13 cellular contexts compared by ENCODE assay signal in the genomic region with DNA sequence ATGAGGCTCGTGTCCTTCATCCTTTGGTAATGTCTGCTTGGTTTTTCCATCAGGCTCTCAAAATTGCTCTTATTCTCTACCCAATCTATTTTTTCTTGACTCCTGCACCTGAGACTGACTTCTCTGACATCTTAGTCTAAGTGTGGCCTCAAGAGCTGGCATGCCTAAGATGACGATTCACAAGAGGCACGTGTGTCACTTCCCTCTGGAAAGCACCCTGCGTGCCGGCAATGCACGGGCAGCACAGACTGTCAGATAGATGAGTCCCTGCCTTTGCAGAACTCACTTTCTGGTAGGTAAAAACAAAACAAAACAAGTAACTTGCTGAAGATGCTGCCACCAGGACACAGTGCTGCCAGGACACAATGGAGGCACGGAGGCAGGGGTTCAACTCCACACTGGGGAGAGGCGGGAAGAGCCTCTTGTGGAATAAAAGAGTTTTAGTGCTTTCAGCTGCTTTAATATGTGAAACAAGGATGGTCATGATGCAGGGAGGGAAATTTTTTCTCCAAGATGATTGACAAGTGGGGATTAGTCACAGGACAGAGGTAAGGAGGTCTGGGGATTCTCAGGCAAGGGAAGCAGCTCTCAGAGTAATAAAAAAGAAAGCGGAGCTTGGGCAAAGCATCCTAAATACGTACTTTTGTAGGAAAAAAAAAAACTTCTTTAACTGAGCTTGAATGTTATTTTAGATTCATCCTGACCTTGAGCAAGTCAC. TPM values are rescaled to one million over a fixed set of nuclear protein-coding genes. Genes with fewer than 3 reads are reported as not detected.
A peak's percentile ranks its signal among the peaks of the same experiment; 100 is the strongest.
DNase-seq lines count a peak whose midpoint lies in the region; ATAC-seq, FAIRE-seq and TF ChIP-seq lines count a peak whose summit lies in the region.
"Had no signal": no experiment of that assay in that cellular context is flagged by ENCODE, and none has a peak within 500 bp of the region (broad histone marks: within the 10 kb centered on the region; RNA-seq: fewer than 3 reads in every experiment).

No MANE protein-coding gene starts in this region.

- intact Hi-C loops in K562 (cut with micrococcal nuclease) (no loop called here), sigmoid colon (cut with DNase I) (no loop called here)

- TF ChIP-seq EP300 in K562 (IDR thresholded peaks at IDR 0.05; ENCODE audit: low read length) (no peak), sigmoid colon (IDR thresholded peaks at IDR 0.05) (no peak)

- CTCF ChIA-PET in K562 (lab: Yijun Ruan, JAX; ENCODE audit: low intra/inter-chr PET ratio) = no interaction called here

- peak; percentile 99 for ATAC-seq in GM18508 (IDR thresholded peaks at IDR 0.05; ENCODE audit: insufficient read depth, unreplicated experiment)
- peak; percentile 99 for ATAC-seq in GM19452 (IDR thresholded peaks at IDR 0.05; ENCODE audit: unreplicated experiment)
- ATAC-seq in HG03039 (IDR thresholded peaks at IDR 0.05; ENCODE audit: unreplicated experiment) = peak; percentile 99
- no peak for ATAC-seq in K562
- ATAC-seq: SK-N-SH treated with all-trans-retinoic acid at 6 μM for 48 hours had no signal

- TF ChIP-seq RAD21 in K562 (CRISPR knock-in tag; conservative IDR thresholded peaks at IDR 0.05 in 1 of 2, IDR thresholded peaks at IDR 0.05 in 1 of 2) = no peak

- H3K9me3 ChIP-seq in K562 (replicated peaks; ENCODE audit: control insufficient read depth, insufficient read depth, low read depth, low read length) (no peaks in the 10 kb centered on the region), right atrium auricular region (no peaks in the 10 kb centered on the region), sigmoid colon (no peaks in the 10 kb centered on the region)

- no peak overlapping the region for H3K27ac ChIP-seq in K562 (ENCODE audit: extremely low read depth, low read depth, low read length)
- no peak overlapping the region for H3K27ac ChIP-seq in right atrium auricular region
- H3K27ac ChIP-seq in sigmoid colon = no peak overlapping the region
- H3K27ac ChIP-seq: dorsolateral prefrontal cortex had no signal

- no peaks in the 10 kb centered on the region for H4K20me1 ChIP-seq in K562 (replicated peaks; ENCODE audit: control insufficient read depth, insufficient read depth, low read length)

- no peak overlapping the region for H3K9ac ChIP-seq in K562 (ENCODE audit: insufficient read depth in 1 of 2, low read depth in 2 of 2, low read length in 2 of 2)

- no peak for FAIRE-seq in K562 (lab: Jason Lieb, UNC)

- 51% methylated on average over 10 of the region's 10 CpGs for WGBS in K562 (ENCODE audit: insufficient coverage, low coverage, missing lambda C conversion rate)
- WGBS in sigmoid colon, 2 donors = 68 to 73% methylated on average over 10 of the region's 10 CpGs

- H3K4me1 ChIP-seq in K562 (replicated peaks in 1 of 2; ENCODE audit: control insufficient read depth in 2 of 2, insufficient read depth in 2 of 2, low read length in 2 of 2) = peaks cover 0 to 31% of the 10 kb centered on the region in 2 experiments; a peak in 4 of 5 replicates
- H3K4me1 ChIP-seq in right atrium auricular region = peaks cover 0 to 15% of the 10 kb centered on the region in 2 donors
- H3K4me1 ChIP-seq in sigmoid colon = peaks cover 0 to 35% (median 18%) of the 10 kb centered on the region in 4 donors

- no peak overlapping the region for H3K4me2 ChIP-seq in K562 (ENCODE audit: insufficient read depth, low read length)

- no peaks in the 10 kb centered on the region for H3K9me1 ChIP-seq in K562 (ENCODE audit: control insufficient read depth, insufficient read depth, low read length)

- TF ChIP-seq POLR2A in K562 (conservative IDR thresholded peaks at IDR 0.05) = no peak
- TF ChIP-seq POLR2A in sigmoid colon (IDR thresholded peaks at IDR 0.05) = no peak

- H3K27me3 ChIP-seq in K562 (ENCODE audit: control insufficient read depth in 2 of 2, insufficient read depth in 2 of 2, low read length in 2 of 2) (no peaks in the 10 kb centered on the region), right atrium auricular region (no peaks in the 10 kb centered on the region), sigmoid colon (no peaks in the 10 kb centered on the region)
- H3K27me3 ChIP-seq: dorsolateral prefrontal cortex had no signal

- DNase-seq in K562 (ENCODE audit: extremely low read depth in 1 of 4, low spot score in 3 of 4) (no peak), right atrium auricular region (ENCODE audit: low spot score) (no peak), sigmoid colon (no peak), KBM-7 (no peak)
- DNase-seq in activated naive CD4-positive, alpha-beta T cell treated with anti-CD3 and anti-CD28 coated beads, Interleukin-2, amount 50 U/mL, for 16 hours = no peak
- DNase-seq: DND-41, dorsolateral prefrontal cortex, NCI-H187 had no signal

- H3K36me3 ChIP-seq in K562 (ENCODE audit: control insufficient read depth, insufficient read depth, low read length) (no peaks in the 10 kb centered on the region), right atrium auricular region (peaks cover 13% of the 10 kb centered on the region), sigmoid colon (peaks cover 3 to 32% (median 4%) of the 10 kb centered on the region in 4 donors)

- H3K79me2 ChIP-seq in K562 (ENCODE audit: control insufficient read depth, insufficient read depth, low read length) = no peaks in the 10 kb centered on the region

- no peak overlapping the region for H3K4me3 ChIP-seq in K562
- no peak overlapping the region for H3K4me3 ChIP-seq in right atrium auricular region
- no peak overlapping the region for H3K4me3 ChIP-seq in sigmoid colon
- H3K4me3 ChIP-seq: dorsolateral prefrontal cortex had no signal

- H2AFZ ChIP-seq in K562 (ENCODE audit: low read depth, low read length) = no peak overlapping the region

- POLR2A ChIA-PET in K562 (lab: Yijun Ruan, JAX) = interaction anchor here (0.6 to 0.7 kb wide), 2 partner anchors 57 to 1006 kb away, joined by 3 to 4 read pairs; no protein-coding TSS in a partner anchor

- in situ Hi-C loops in K562 (cut with MboI) (no loop called here), KBM-7 (cut with MboI; ENCODE audit: low pct_unique_long_range_greater_than_20kb, low sequenced_read_pairs) (no loop called here)

- TF ChIP-seq CTCF in K562 (IDR thresholded peaks at IDR 0.05 in 2 of 3, conservative IDR thresholded peaks at IDR 0.05 in 1 of 3; ENCODE audit: insufficient read depth in 2 of 3, low read depth in 1 of 3, low read length in 3 of 3) (no peak), right atrium auricular region (IDR thresholded peaks at IDR 0.05) (no peak), sigmoid colon (IDR thresholded peaks at IDR 0.05) (no peak)

- BruUV-seq in K562 (replicated peaks; lab: Mats Ljungman, UMichigan) = no TSS peak

TF ChIP-seq in K562, 482 proteins besides CTCF, POLR2A, EP300 and RAD21 (continues in another document):
- no peak for TF ChIP-seq KAT2B (IDR thresholded peaks at IDR 0.05; ENCODE audit: low read depth, low read length)
- TF ChIP-seq, protein P1, sequence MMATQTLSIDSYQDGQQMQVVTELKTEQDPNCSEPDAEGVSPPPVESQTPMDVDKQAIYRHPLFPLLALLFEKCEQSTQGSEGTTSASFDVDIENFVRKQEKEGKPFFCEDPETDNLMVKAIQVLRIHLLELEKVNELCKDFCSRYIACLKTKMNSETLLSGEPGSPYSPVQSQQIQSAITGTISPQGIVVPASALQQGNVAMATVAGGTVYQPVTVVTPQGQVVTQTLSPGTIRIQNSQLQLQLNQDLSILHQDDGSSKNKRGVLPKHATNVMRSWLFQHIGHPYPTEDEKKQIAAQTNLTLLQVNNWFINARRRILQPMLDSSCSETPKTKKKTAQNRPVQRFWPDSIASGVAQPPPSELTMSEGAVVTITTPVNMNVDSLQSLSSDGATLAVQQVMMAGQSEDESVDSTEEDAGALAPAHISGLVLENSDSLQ (IDR thresholded peaks at IDR 0.05) = peak; percentile 25; the same call in 1 of the 2 replicates

RNA-seq across cellular contexts. Expression of a gene that starts 27.3 kb away (rescaled TPM):
- 4.1 and 4.8 TPM in 2 replicates for total RNA-seq in K562 (2011; cell fraction: chromatin; rRNA removed; ENCODE audit: low replicate concordance)
- 2.8 and 3.6 TPM in 2 replicates for total RNA-seq in K562 (2011; cell fraction: nucleolus; rRNA removed)
- 7.7 and 8.2 TPM in 2 replicates for total RNA-seq in K562 (2011; cell fraction: nucleoplasm; rRNA removed)
- 14.0 and 14.5 TPM in 2 replicates for total RNA-seq in K562 (2014; rRNA removed)
- 14.0 and 15.0 TPM in 2 replicates for total RNA-seq in K562 (2014; rRNA removed; fragmentation: Illumina TruSeq; extraction: Trizol)
- 15.8 and 16.3 TPM in 2 replicates for total RNA-seq in K562 (2015; rRNA removed; fragmentation: Illumina TruSeq; extraction: Trizol)
- total RNA-seq in K562 (2021) = 13.8 and 14.1 TPM in 2 replicates
- polyA plus RNA-seq in K562 (2011; rRNA removed) = 11.9 and 42.6 TPM in 2 replicates
- 11.2 and 59.9 TPM in 2 replicates for polyA plus RNA-seq in K562 (2011; cell fraction: cytosol; rRNA removed)
- 4.7 and 17.6 TPM in 2 replicates for polyA plus RNA-seq in K562 (2011; cell fraction: nucleus; rRNA removed)
- polyA plus RNA-seq in K562 (2012) = 19.8 and 33.0 TPM in 2 replicates
- polyA plus RNA-seq in K562 (2014; fragmentation: Illumina TruSeq; extraction: Trizol) = 17.6 and 19.2 TPM in 2 replicates
- polyA plus RNA-seq in K562 (2014; fragmentation: Nextera tagmentation; extraction: Ambion mirVana) = 10 to 100 TPM; 12.5 to 22.6 TPM
- 15.6 and 19.6 TPM in 2 replicates for polyA plus RNA-seq in K562 (2014; rRNA removed)
- polyA minus RNA-seq in K562 (2011; rRNA and poly(A)+ RNA removed) = 4.8 and 14.9 TPM in 2 replicates
- 3.6 and 13.6 TPM in 2 replicates for polyA minus RNA-seq in K562 (2011; cell fraction: cytosol; rRNA and poly(A)+ RNA removed)
- 2.0 and 10.0 TPM in 2 replicates for polyA minus RNA-seq in K562 (2011; cell fraction: nucleus; rRNA and poly(A)+ RNA removed)
- 10 to 100 TPM; 71.3 to 73.5 TPM for total RNA-seq in right atrium auricular region
- total RNA-seq in sigmoid colon = 100 to 1,000 TPM; 137 to 533 (median 241) TPM
- 100 to 1,000 TPM; 141 to 213 (median 163) TPM for polyA plus RNA-seq in sigmoid colon

RNA-seq across cellular contexts. Expression of a gene that starts 51.2 kb away (rescaled TPM):
- total RNA-seq in K562 (2011; cell fraction: chromatin; rRNA removed; ENCODE audit: low replicate concordance) = not detected in 2 replicates
- total RNA-seq in K562 (2011; cell fraction: nucleolus; rRNA removed) = not detected in 2 replicates
- total RNA-seq in K562 (2011; cell fraction: nucleoplasm; rRNA removed) = not detected in 2 replicates
- not detected in 2 replicates for total RNA-seq in K562 (2014; rRNA removed)
- total RNA-seq in K562 (2014; rRNA removed; fragmentation: Illumina TruSeq; extraction: Trizol) = not detected in 2 replicates
- total RNA-seq in K562 (2015; rRNA removed; fragmentation: Illumina TruSeq; extraction: Trizol) = not detected in 2 replicates
- not detected in 2 replicates for total RNA-seq in K562 (2021)
- not detected in 2 replicates for polyA plus RNA-seq in K562 (2011; rRNA removed)
- not detected in 2 replicates for polyA plus RNA-seq in K562 (2011; cell fraction: cytosol; rRNA removed)
- polyA plus RNA-seq in K562 (2011; cell fraction: nucleus; rRNA removed) = not detected in 2 replicates
- polyA plus RNA-seq in K562 (2012) = not detected in 2 replicates
- not detected in 2 replicates for polyA plus RNA-seq in K562 (2014; fragmentation: Illumina TruSeq; extraction: Trizol)
- polyA plus RNA-seq in K562 (2014; fragmentation: Nextera tagmentation; extraction: Ambion mirVana) = not detected
- not detected in 2 replicates for polyA plus RNA-seq in K562 (2014; rRNA removed)
- not detected in 2 replicates for polyA minus RNA-seq in K562 (2011; rRNA and poly(A)+ RNA removed)
- not detected in 2 replicates for polyA minus RNA-seq in K562 (2011; cell fraction: cytosol; rRNA and poly(A)+ RNA removed)
- polyA minus RNA-seq in K562 (2011; cell fraction: nucleus; rRNA and poly(A)+ RNA removed) = not detected in 2 replicates
- not detected for total RNA-seq in right atrium auricular region
- total RNA-seq in sigmoid colon = not detected
- not detected for polyA plus RNA-seq in sigmoid colon
- polyA plus RNA-seq: neural cell had no signal

Comparison
In these comparisons a context has a peak if more than half of its experiments do, and no peak if none do; other contexts are left out.
1. RNA of a gene that starts 27.3 kb away (total RNA-seq): 137 to 533 TPM in sigmoid colon and 71.3 to 73.5 TPM in right atrium auricular region; 2.8 to 16.3 TPM in K562; every median in the first group is over 4 times any median in the second.